In the genomic region with DNA sequence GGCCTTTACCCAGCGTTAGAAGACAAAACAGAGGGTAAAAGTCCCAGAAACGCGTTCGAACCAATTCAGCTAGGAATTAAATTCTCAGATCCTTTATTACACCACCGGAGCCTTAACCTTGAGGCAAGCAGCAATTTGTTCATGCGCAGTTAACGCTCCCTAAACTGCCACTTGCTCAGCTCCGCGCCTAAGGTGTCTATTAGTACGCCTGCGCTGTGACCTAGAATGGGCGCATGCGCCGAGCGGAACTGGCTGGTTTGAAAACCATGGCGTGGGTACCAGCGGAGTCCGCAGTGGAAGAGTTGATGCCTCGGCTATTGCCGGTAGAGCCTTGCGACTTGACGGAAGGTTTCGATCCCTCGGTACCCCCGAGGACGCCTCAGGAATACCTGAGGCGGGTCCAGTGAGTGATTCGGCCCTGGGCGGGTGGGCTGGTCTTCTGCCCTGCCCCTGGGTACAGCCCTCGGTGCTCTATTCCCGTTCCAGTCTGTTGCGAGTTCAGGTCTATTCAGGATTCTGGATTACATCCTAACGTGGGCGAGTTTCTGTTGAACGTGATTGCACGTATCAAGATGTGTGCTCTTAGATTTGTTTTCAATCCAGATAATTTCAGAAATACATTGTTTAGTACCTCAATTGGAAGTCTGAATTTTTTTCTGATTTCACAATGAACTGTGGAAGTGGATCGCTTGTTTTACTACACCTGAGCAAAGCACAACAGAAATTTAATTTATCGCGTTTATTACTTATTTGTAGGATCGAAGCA, we compare ENCODE assay signal across 8 cellular contexts. TPM values are rescaled to one million over a fixed set of nuclear protein-coding genes. Genes with fewer than 3 reads are reported as not detected.
A peak's percentile ranks its signal among the peaks of the same experiment; 100 is the strongest.
DNase-seq lines count a peak whose midpoint lies in the region; ATAC-seq and TF ChIP-seq lines count a peak whose summit lies in the region.

Gene GEMIN2 (plus strand): TSS at position 251 of the 766 bp plus-strand sequence. CDS start 16 bp downstream, at position 267.

- H3K36me3 ChIP-seq in ascending aorta (peaks cover 0 to 12% of the 10 kb centered on the region in 2 donors), uterus (no peaks in the 10 kb centered on the region)

- H3K27ac ChIP-seq in ascending aorta (peak within 1 kb of the TSS; percentile 24 to 66), right cardiac atrium (ENCODE audit: low read length) (peak within 1 kb of the TSS; percentile 40), uterus (peak within 1 kb of the TSS; percentile 82 to 90)

- TF ChIP-seq POLR2A in uterus (IDR thresholded peaks at IDR 0.05): peak in 1 of 2 donors; percentile 55

- peak; percentile 93 for DNase-seq in NCI-H187 treated with DMSO at 0.1 percent for 48 hours (lab: John Stamatoyannopoulos, UW)
- DNase-seq in ascending aorta (ENCODE audit: low spot score in 2 of 2): peak; percentile 77 to 97
- DNase-seq in right cardiac atrium: peak; percentile 93 to 98 (median 96)
- DNase-seq in pulmonary artery endothelial cell (ENCODE audit: low read depth, low spot score): peak; percentile 82
- DNase-seq in uterus: peak; percentile 93 to 94

- H3K9me3 ChIP-seq in ascending aorta (no peaks in the 10 kb centered on the region), right cardiac atrium (ENCODE audit: control insufficient read depth, low read length) (no peaks in the 10 kb centered on the region), uterus (no peaks in the 10 kb centered on the region)

- WGBS in right cardiac atrium: under 1% methylated on average over 40 of the region's 40 CpGs

- intact Hi-C loops in T-helper 2 cell treated with Interferon-gamma antibody and Interleukin-4, amounts not matched to agents 100 ng/mL and 5 ng/mL, for 36 hours (cut with micrococcal nuclease): loop anchor here (1.0 to 2.0 kb wide), 6 partner anchors 11 to 318 kb away; partner anchors contain the start of genes FBXO33, PNN, SEC23A and TRAPPC6B
- intact Hi-C loops in ascending aorta (cut with DNase I) (loop anchor here (1.0 to 2.0 kb wide), 2 partner anchors 11 to 61 kb away; partner anchors contain the start of genes PNN and SEC23A), right cardiac atrium (cut with DNase I) (loop anchor here in 1 of 4 donors (10.0 kb wide), 1 partner anchor 311 kb away; no protein-coding TSS in a partner anchor), uterus (cut with DNase I; ENCODE audit: low total_unique reads) (no loop called here)

- peaks cover 0 to 5% of the 10 kb centered on the region in 2 donors for H3K4me1 ChIP-seq in ascending aorta
- no peaks in the 10 kb centered on the region for H3K4me1 ChIP-seq in right cardiac atrium (ENCODE audit: control insufficient read depth, insufficient read depth, low read length)
- H3K4me1 ChIP-seq in uterus: peaks cover 0 to 4% of the 10 kb centered on the region in 2 donors

- TF ChIP-seq CTCF in ascending aorta (IDR thresholded peaks at IDR 0.05): no peak
- no peak for TF ChIP-seq CTCF in uterus (IDR thresholded peaks at IDR 0.05)

- H3K4me3 ChIP-seq in ascending aorta (peak within 1 kb of the TSS; percentile 75 to 80), right cardiac atrium (ENCODE audit: low read length) (peak within 1 kb of the TSS; percentile 61), uterus (peak within 1 kb of the TSS; percentile 59 to 76)

- H3K27me3 ChIP-seq in ascending aorta (no peaks in the 10 kb centered on the region), right cardiac atrium (ENCODE audit: control insufficient read depth, insufficient read depth) (no peaks in the 10 kb centered on the region), uterus (no peaks in the 10 kb centered on the region)

- ATAC-seq in GM18499 (IDR thresholded peaks at IDR 0.05; ENCODE audit: insufficient read depth, unreplicated experiment) (peak; percentile 85), HG02943 (IDR thresholded peaks at IDR 0.05; ENCODE audit: low read depth, unreplicated experiment) (peak; percentile 84), right cardiac atrium (peak; percentile 99 to 100)

RNA-seq across cellular contexts. Expression of gene GEMIN2, which starts in this region (rescaled TPM):
- 20.0 and 23.1 TPM in 2 replicates for total RNA-seq in T-helper 2 cell treated with Interferon-gamma antibody and Interleukin-4, amounts not matched to agents 100 ng/mL and 5 ng/mL, for 36 hours
- 23.8 TPM for total RNA-seq in ascending aorta
- 1 to 10 TPM; 6.4 to 8.8 (median 6.9) TPM for total RNA-seq in right cardiac atrium
- polyA plus RNA-seq in right cardiac atrium: 6.4 TPM
- 31.1 and 46.7 TPM in 2 replicates for total RNA-seq in pulmonary artery endothelial cell
- total RNA-seq in uterus: 10 to 100 TPM; 11.3 to 53.2 (median 28.2) TPM

Comparison
In these comparisons a context has a peak if more than half of its experiments do, and no peak if none do; other contexts are left out.
1. Peak in every context shown above with its lines: DNase-seq, ATAC-seq, H3K4me3 ChIP-seq and H3K27ac ChIP-seq.